In the genomic region with DNA sequence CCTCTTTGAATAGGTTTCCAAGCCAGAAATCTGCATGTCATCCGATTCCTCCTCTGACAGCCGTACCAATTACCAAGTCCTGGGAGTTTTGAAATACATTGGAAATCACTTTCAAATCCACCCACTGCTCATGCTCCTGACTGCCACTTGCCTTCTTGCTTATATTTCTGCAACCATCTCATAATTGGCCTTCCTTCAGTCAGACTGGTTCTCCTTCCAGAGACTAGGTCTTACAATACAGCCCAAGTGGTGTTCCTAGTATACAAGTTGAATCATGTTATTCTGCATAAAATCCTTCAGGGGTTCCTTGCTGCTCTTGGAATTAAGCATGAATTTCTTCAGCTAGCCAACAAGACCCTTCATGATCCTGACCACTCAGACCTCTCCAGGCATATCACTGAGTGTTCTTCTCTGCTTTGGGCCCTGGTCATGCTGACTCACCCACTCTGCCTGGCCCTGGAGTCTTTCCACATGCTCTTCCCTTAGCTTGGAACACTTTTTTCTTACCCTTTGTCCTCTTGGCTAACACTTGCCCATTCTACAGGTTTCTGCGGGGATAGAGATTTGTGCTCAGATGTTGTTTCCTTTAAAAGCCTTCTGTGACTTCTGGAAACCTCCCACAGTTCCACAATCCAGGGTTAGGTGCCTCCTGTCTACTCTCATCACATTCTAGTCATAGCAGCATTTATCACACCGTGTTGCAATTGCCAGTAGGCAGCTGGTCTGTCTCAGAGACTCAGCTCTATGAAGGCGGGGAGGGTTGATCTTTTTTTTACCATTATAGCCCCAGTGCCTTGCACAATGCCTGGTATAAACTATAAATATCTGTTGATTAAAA, we compare ENCODE assay signal across 18 cellular contexts.
DNase-seq lines count a peak whose midpoint lies in the region; ATAC-seq and TF ChIP-seq lines count a peak whose summit lies in the region.
"Had no signal": no experiment of that assay in that cellular context is flagged by ENCODE, and none has a peak within 500 bp of the region (broad histone marks: within the 10 kb centered on the region; RNA-seq: fewer than 3 reads in every experiment).

No MANE protein-coding gene starts in this region.

- peaks cover 17% of the 10 kb centered on the region for H3K4me1 ChIP-seq in mammary epithelial cell (ENCODE audit: insufficient read depth, low read length)
- H3K4me1 ChIP-seq: vagina had no signal

- H3K36me3 Mint-ChIP-seq in HFFc6 (ENCODE audit: low read depth) (no peaks in the 10 kb centered on the region), WTC11 (no peaks in the 10 kb centered on the region)
- H3K36me3 Mint-ChIP-seq: activated naive CD4-positive, alpha-beta T cell treated with anti-CD3 and anti-CD28 coated beads, Interleukin-2, amount 10 ng/mL, durations not matched to agents 7 days and 5 days; naive B cell; T-cell had no signal

- no peaks in the 10 kb centered on the region for H3K27me3 ChIP-seq in mammary epithelial cell (ENCODE audit: insufficient read depth, low read length)
- H3K27me3 ChIP-seq: vagina had no signal

- in situ Hi-C loops in mammary epithelial cell (cut with MboI; ENCODE audit: low sequenced_read_pairs in 2 of 2): no loop called here

- TF ChIP-seq CTCF in HFFc6 (IDR thresholded peaks at IDR 0.05) (no peak), mammary epithelial cell (conservative IDR thresholded peaks at IDR 0.05 in 1 of 2, IDR thresholded peaks at IDR 0.05 in 1 of 2; ENCODE audit: extremely low read depth in 1 of 2, insufficient read depth in 1 of 2, low read depth in 1 of 2, low read length in 2 of 2) (no peak), WTC11 (IDR thresholded peaks at IDR 0.05) (no peak)

- no peak overlapping the region for H3K9ac ChIP-seq in mammary epithelial cell (ENCODE audit: insufficient read depth, low read length)
- H3K9ac ChIP-seq: KMS-11 had no signal

- WGBS in mammary epithelial cell (ENCODE audit: low coverage, missing lambda C conversion rate): 34% methylated on average over 5 of the region's 5 CpGs

- ATAC-seq in WTC11: no peak
- no peak for ATAC-seq in GM21737 (IDR thresholded peaks at IDR 0.05; ENCODE audit: unreplicated experiment)
- ATAC-seq in GM21619 (IDR thresholded peaks at IDR 0.05; ENCODE audit: unreplicated experiment): no peak
- ATAC-seq: T-cell had no signal

- peak overlapping the region; percentile 37 for H2AFZ ChIP-seq in mammary epithelial cell (ENCODE audit: low read depth, low read length)

- peak overlapping the region; percentile 83 for H3K27ac Mint-ChIP-seq in HFFc6
- no peak overlapping the region for H3K27ac Mint-ChIP-seq in WTC11
- H3K27ac Mint-ChIP-seq: activated naive CD4-positive, alpha-beta T cell treated with anti-CD3 and anti-CD28 coated beads, Interleukin-2, amount 10 ng/mL, durations not matched to agents 7 days and 5 days; T-cell had no signal

- peak overlapping the region; percentile 8; the same call in 1 of the 2 replicates for H3K4me3 Mint-ChIP-seq in HFFc6
- H3K4me3 Mint-ChIP-seq in WTC11: no peak overlapping the region
- H3K4me3 Mint-ChIP-seq: activated naive CD4-positive, alpha-beta T cell treated with anti-CD3 and anti-CD28 coated beads, Interleukin-2, amount 10 ng/mL, durations not matched to agents 7 days and 5 days; naive B cell; T-cell had no signal

- H3K27ac ChIP-seq in mammary epithelial cell (ENCODE audit: insufficient read depth, low read depth, low read length): no peak overlapping the region
- H3K27ac ChIP-seq: KMS-11, vagina had no signal

- H3K4me1 Mint-ChIP-seq in HFFc6 (ENCODE audit: low read depth) (peaks cover 37% of the 10 kb centered on the region), WTC11 (peaks cover 16% of the 10 kb centered on the region)
- H3K4me1 Mint-ChIP-seq: activated naive CD4-positive, alpha-beta T cell treated with anti-CD3 and anti-CD28 coated beads, Interleukin-2, amount 10 ng/mL, durations not matched to agents 7 days and 5 days; naive B cell; T-cell had no signal

- dilution Hi-C loops in mammary epithelial cell (cut with HindIII; ENCODE audit: low sequenced_read_pairs): no loop called here

- H3K9me3 Mint-ChIP-seq in HFFc6: no peaks in the 10 kb centered on the region
- H3K9me3 Mint-ChIP-seq in WTC11: 0 out of 2 replicates have a peak, but pooled peaks cover 3% of the 10 kb centered on the region
- H3K9me3 Mint-ChIP-seq: activated naive CD4-positive, alpha-beta T cell treated with anti-CD3 and anti-CD28 coated beads, Interleukin-2, amount 10 ng/mL, durations not matched to agents 7 days and 5 days had no signal

- peak overlapping the region; percentile 15 for H3K4me2 ChIP-seq in mammary epithelial cell (ENCODE audit: insufficient read depth, low read depth, low read length)
- H3K4me2 ChIP-seq: KMS-11 had no signal

- peaks cover 6% of the 10 kb centered on the region for H3K27me3 Mint-ChIP-seq in HFFc6 (ENCODE audit: insufficient read depth)
- H3K27me3 Mint-ChIP-seq in WTC11 (ENCODE audit: low read depth): no peaks in the 10 kb centered on the region; the same call in 1 of the 2 replicates
- H3K27me3 Mint-ChIP-seq: activated naive CD4-positive, alpha-beta T cell treated with anti-CD3 and anti-CD28 coated beads, Interleukin-2, amount 10 ng/mL, durations not matched to agents 7 days and 5 days had no signal

- H3K36me3 ChIP-seq in mammary epithelial cell (ENCODE audit: insufficient read depth, low read length): no peaks in the 10 kb centered on the region
- H3K36me3 ChIP-seq: vagina had no signal

- CTCF ChIA-PET in mammary epithelial cell (lab: Charles Lee; ENCODE audit: low non-redundant PET): no interaction called here
- CTCF ChIA-PET in WTC11 (lab: Charles Lee): no interaction called here

- POLR2A ChIA-PET in WTC11 (lab: Charles Lee): no interaction called here

- H4K20me1 ChIP-seq in mammary epithelial cell (ENCODE audit: insufficient read depth, low read length): no peaks in the 10 kb centered on the region

- BruUV-seq in mammary epithelial cell (replicated peaks; lab: Mats Ljungman, UMichigan): no TSS peak

- intact Hi-C loops in mammary epithelial cell (cut with micrococcal nuclease): no loop called here

- H3K79me2 ChIP-seq in mammary epithelial cell (ENCODE audit: insufficient read depth, low read length): no peaks in the 10 kb centered on the region

- H3K9me3 ChIP-seq in mammary epithelial cell (replicated peaks; ENCODE audit: insufficient read depth, low read length): no peaks in the 10 kb centered on the region
- H3K9me3 ChIP-seq: vagina had no signal

- no peak overlapping the region for H3K4me3 ChIP-seq in mammary epithelial cell (replicated peaks in 1 of 3; ENCODE audit: insufficient read depth in 1 of 3, low read depth in 2 of 3, low read length in 3 of 3)
- H3K4me3 ChIP-seq: vagina had no signal

- peak; percentile 56 for DNase-seq in AG20443 (ENCODE audit: low spot score)
- DNase-seq in HFFc6: peak; percentile 21
- DNase-seq in mammary epithelial cell: peak; percentile 38
- DNase-seq in kidney tubule cell (ENCODE audit: low spot score): peak; percentile 8
- no peak for DNase-seq in WTC11 (ENCODE audit: low spot score)
- DNase-seq in NCI-H446 (lab: John Stamatoyannopoulos, UW): no peak
- DNase-seq: activated CD4-positive, alpha-beta T cell treated with anti-CD3 and anti-CD28 coated beads, Interleukin-2, amount 50 U/mL, for 48 hours; activated naive CD4-positive, alpha-beta T cell treated with anti-CD3 and anti-CD28 coated beads, Interleukin-2, amount 10 ng/mL, durations not matched to agents 7 days and 5 days; naive B cell; posterior cingulate gyrus; RPMI8226; small intestine; stimulated activated CD4-positive, alpha-beta T cell treated with anti-CD3 and anti-CD28 coated beads, Interleukin-4, amount 100 ng/mL, for 4 hours; T-cell had no signal

TF ChIP-seq in WTC11, 78 proteins besides CTCF, POLR2A, EP300 and RAD21 (continues in another document):
- TF ChIP-seq ZNF396 (CRISPR knock-in tag; IDR thresholded peaks at IDR 0.05; ENCODE audit: borderline replicate concordance): no peak
- TF ChIP-seq, protein P1, sequence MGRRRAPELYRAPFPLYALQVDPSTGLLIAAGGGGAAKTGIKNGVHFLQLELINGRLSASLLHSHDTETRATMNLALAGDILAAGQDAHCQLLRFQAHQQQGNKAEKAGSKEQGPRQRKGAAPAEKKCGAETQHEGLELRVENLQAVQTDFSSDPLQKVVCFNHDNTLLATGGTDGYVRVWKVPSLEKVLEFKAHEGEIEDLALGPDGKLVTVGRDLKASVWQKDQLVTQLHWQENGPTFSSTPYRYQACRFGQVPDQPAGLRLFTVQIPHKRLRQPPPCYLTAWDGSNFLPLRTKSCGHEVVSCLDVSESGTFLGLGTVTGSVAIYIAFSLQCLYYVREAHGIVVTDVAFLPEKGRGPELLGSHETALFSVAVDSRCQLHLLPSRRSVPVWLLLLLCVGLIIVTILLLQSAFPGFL (CRISPR knock-in tag; IDR thresholded peaks at IDR 0.05; ENCODE audit: borderline replicate concordance): no peak
- TF ChIP-seq, protein P2, sequence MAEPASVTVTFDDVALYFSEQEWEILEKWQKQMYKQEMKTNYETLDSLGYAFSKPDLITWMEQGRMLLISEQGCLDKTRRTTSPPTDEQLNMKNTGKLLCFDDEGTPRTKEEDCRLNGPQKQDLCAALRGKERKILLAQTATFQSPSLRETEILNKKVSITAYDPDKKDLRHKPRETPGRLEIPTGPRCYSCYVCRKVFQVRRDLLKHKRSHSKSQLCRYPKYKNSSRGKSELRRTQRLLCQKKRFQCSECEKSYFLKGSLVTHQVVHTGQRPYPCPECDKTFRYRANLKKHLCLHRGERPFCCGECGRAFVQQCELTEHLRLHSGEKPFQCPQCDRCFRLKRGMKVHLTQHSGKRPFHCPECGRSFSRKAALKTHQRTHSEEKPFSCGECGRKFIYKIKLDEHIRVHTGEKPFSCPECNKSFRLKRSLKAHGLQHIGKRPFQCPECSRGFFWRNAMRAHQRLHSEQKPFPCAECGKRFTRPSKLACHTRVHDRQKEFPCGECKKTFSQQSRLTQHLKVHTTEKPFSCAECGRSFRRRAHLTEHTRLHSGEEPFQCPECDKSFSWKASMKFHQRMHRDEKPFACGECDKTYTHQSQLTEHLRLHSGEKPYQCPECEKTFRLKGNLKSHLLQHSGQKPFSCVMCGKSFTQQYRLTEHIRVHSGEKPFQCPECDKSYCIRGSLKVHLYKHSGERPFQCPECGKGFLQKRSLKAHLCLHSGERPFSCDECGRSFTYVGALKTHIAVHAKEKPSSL (CRISPR knock-in tag; conservative IDR thresholded peaks at IDR 0.05): no peak

Comparison
In these comparisons a context has a peak if more than half of its experiments do, and no peak if none do; other contexts are left out.
1. DNase-seq: peak in AG20443 (single experiment), HFFc6 (single experiment), mammary epithelial cell (single experiment) and kidney tubule cell (single experiment); none in WTC11 (single experiment) and NCI-H446 (0 of 2).